Comparison of ENCODE assay signal across 23 cellular contexts in genomic region chrX:24703185-24703494, GRCh38. TPM values are rescaled to one million over a fixed set of nuclear protein-coding genes. Genes with fewer than 3 reads are reported as not detected.
"Had no signal": no experiment of that assay in that cellular context is flagged by ENCODE, and none has a peak within 500 bp of the region (broad histone marks: within the 10 kb centered on the region; RNA-seq: fewer than 3 reads in every experiment).

No MANE protein-coding gene starts in this region.

- H3K9me3 ChIP-seq: adrenal gland, ascending aorta, neutrophil, ovary, prostate gland, thoracic aorta, vagina had no signal

- H3K4me3 ChIP-seq: adrenal gland, ascending aorta, ovary, prostate gland, thoracic aorta, vagina had no signal

- H3K36me3 ChIP-seq: adrenal gland, neutrophil, ovary, prostate gland, thoracic aorta had no signal

- FAIRE-seq: colon, keratinocyte had no signal

- ATAC-seq: foreskin keratinocyte; left colon; natural killer cell treated with Interleukin-12 subunit alpha and Interleukin-12 subunit beta and Interleukin-15 and Interleukin-18, amount 100 ng/mL, for 72 hours had no signal

- H3K27ac Mint-ChIP-seq: memory B cell; natural killer cell treated with Interleukin-12 subunit alpha and Interleukin-12 subunit beta and Interleukin-15 and Interleukin-18, amount 100 ng/mL, for 72 hours; stimulated activated naive B cell treated with anti-CD40 and anti-IgM and Interleukin-4, amounts not matched to agents 10 μg/mL and 1 μg/mL and 100 μg/mL, for 72 hours; type B pancreatic cell had no signal

- H3K27me3 ChIP-seq: adrenal gland, ascending aorta, foreskin keratinocyte, neutrophil, ovary, vagina had no signal

- H3K36me3 Mint-ChIP-seq: activated naive CD4-positive, alpha-beta T cell treated with anti-CD3 and anti-CD28 coated beads, Interleukin-2, amount 50 U/mL, for 24 hours had no signal

- H3K4me3 Mint-ChIP-seq: activated naive CD4-positive, alpha-beta T cell treated with anti-CD3 and anti-CD28 coated beads, Interleukin-2, amount 50 U/mL, for 24 hours; memory B cell; natural killer cell treated with Interleukin-12 subunit alpha and Interleukin-12 subunit beta and Interleukin-15 and Interleukin-18, amount 100 ng/mL, for 72 hours; stimulated activated naive B cell treated with anti-CD40 and anti-IgM and Interleukin-4, amounts not matched to agents 10 μg/mL and 1 μg/mL and 100 μg/mL, for 72 hours; type B pancreatic cell had no signal

- DNase-seq: activated CD4-positive, alpha-beta T cell treated with anti-CD3 and anti-CD28 coated beads, Interleukin-2, amount 50 U/mL, for 4 hours; adrenal gland; central memory CD4-positive, alpha-beta T cell; effector memory CD4-positive, alpha-beta T cell; foreskin keratinocyte; left colon; ovary; stimulated activated CD8-positive, alpha-beta memory T cell treated with anti-CD3 and anti-CD28 coated beads, Interleukin-4, amount 100 ng/mL, for 48 hours; stimulated activated naive B cell treated with anti-CD40 and anti-IgM and Interleukin-4, amounts not matched to agents 10 μg/mL and 1 μg/mL and 100 μg/mL, for 72 hours had no signal

- H3K4me1 ChIP-seq: adrenal gland, ascending aorta, foreskin keratinocyte, prostate gland, vagina had no signal

- H3K27ac ChIP-seq: adrenal gland, ascending aorta, foreskin keratinocyte, neutrophil, ovary, prostate gland, thoracic aorta, vagina had no signal

- H3K9me3 Mint-ChIP-seq: activated naive CD4-positive, alpha-beta T cell treated with anti-CD3 and anti-CD28 coated beads, Interleukin-2, amount 50 U/mL, for 24 hours; activated T-helper 2 cell treated with anti-CD3 and anti-CD28 coated beads, Interferon-gamma antibody, Interleukin-2, Interleukin-4, amounts not matched to agents 10 μg/mL and 5 μg/mL and 100 μg/mL, durations not matched to agents 14 hours and 24 hours and 36 hours; memory B cell; natural killer cell treated with Interleukin-12 subunit alpha and Interleukin-12 subunit beta and Interleukin-15 and Interleukin-18, amount 100 ng/mL, for 72 hours; stimulated activated naive B cell treated with anti-CD40 and anti-IgM and Interleukin-4, amounts not matched to agents 10 μg/mL and 1 μg/mL and 100 μg/mL, for 72 hours; type B pancreatic cell had no signal

- H3K27me3 Mint-ChIP-seq: activated naive CD4-positive, alpha-beta T cell treated with anti-CD3 and anti-CD28 coated beads, Interleukin-2, amount 50 U/mL, for 24 hours; memory B cell; stimulated activated naive B cell treated with anti-CD40 and anti-IgM and Interleukin-4, amounts not matched to agents 10 μg/mL and 1 μg/mL and 100 μg/mL, for 72 hours; type B pancreatic cell had no signal

RNA-seq across cellular contexts. Expression of gene PCYT1B, which starts 56.0 kb away (rescaled TPM):
- total RNA-seq: glomerular endothelial cell; natural killer cell treated with Interleukin-12 subunit alpha and Interleukin-12 subunit beta and Interleukin-15 and Interleukin-18, amount 100 ng/mL, for 72 hours; T-helper 2 cell treated with Interferon-gamma antibody and Interleukin-4, amounts not matched to agents 100 ng/mL and 5 ng/mL, for 36 hours; vagina had no signal
